21 cellular contexts compared by ENCODE assay signal in the genomic region with DNA sequence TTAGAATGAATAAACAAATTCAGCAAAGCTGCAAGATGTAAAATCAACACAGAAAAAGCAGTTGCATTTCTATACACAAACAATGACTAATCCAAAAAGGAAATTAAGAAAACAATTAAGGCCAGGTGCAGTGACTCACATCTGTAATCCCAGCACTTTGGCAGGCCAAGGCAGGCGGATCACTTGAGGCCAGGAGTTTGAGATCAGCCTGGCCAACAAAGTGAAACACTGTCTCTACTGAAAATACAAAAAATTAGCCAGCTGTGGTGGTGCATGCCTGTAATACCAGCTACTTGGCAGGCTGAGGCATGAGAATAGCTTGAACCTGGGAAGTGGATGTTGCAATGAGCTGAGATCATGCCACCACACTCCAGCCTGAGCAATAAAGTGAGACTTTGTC. TPM values are rescaled to one million over a fixed set of nuclear protein-coding genes. Genes with fewer than 3 reads are reported as not detected.
DNase-seq lines count a peak whose midpoint lies in the region; ATAC-seq, FAIRE-seq and TF ChIP-seq lines count a peak whose summit lies in the region.
"Had no signal": no experiment of that assay in that cellular context is flagged by ENCODE, and none has a peak within 500 bp of the region (broad histone marks: within the 10 kb centered on the region; RNA-seq: fewer than 3 reads in every experiment).

No MANE protein-coding gene starts in this region.

- TF ChIP-seq CTCF in PC-3 (conservative IDR thresholded peaks at IDR 0.05; ENCODE audit: low read depth, low read length) = no peak
- no peak for TF ChIP-seq CTCF in cardiac fibroblast (IDR thresholded peaks at IDR 0.05; ENCODE audit: low read depth, low read length)
- TF ChIP-seq CTCF in keratinocyte (optimal IDR thresholded peaks at IDR 0.05 in 1 of 3, IDR thresholded peaks at IDR 0.05 in 1 of 3, conservative IDR thresholded peaks at IDR 0.05 in 1 of 3; ENCODE audit: extremely low read depth in 1 of 3, insufficient read depth in 2 of 3, low read length in 3 of 3) = no peak

- no peaks in the 10 kb centered on the region for H3K9me2 ChIP-seq in PC-3 (replicated peaks; ENCODE audit: low read length)

- peak overlapping the region; percentile 69 for H3K27ac ChIP-seq in PC-3 (ENCODE audit: low read length)
- H3K27ac ChIP-seq in keratinocyte (ENCODE audit: control insufficient read depth, insufficient read depth, low read length) = peak overlapping the region; percentile 94
- H3K27ac ChIP-seq: upper lobe of left lung had no signal

- H3K9me3 ChIP-seq in PC-3 (ENCODE audit: low read length) (no peaks in the 10 kb centered on the region), keratinocyte (ENCODE audit: control insufficient read depth, low read depth, low read length) (no peaks in the 10 kb centered on the region)
- H3K9me3 ChIP-seq: upper lobe of left lung had no signal

- H2AFZ ChIP-seq in PC-3 (ENCODE audit: low read length) (no peak overlapping the region), keratinocyte (ENCODE audit: control insufficient read depth, low read length) (no peak overlapping the region)

- H3K36me3 ChIP-seq in PC-3 (ENCODE audit: low read depth, low read length) (no peaks in the 10 kb centered on the region; the same call in 1 of the 2 replicates), keratinocyte (ENCODE audit: control insufficient read depth in 2 of 2, extremely low read depth in 1 of 2, insufficient read depth in 2 of 2, low read length in 2 of 2) (peaks cover 0 to 4% of the 10 kb centered on the region in 2 experiments)

- H3K9ac ChIP-seq in PC-3 (ENCODE audit: low read length) (no peak overlapping the region), keratinocyte (ENCODE audit: control insufficient read depth, extremely low read depth, insufficient read depth, low read length) (no peak overlapping the region)

- FAIRE-seq in keratinocyte (lab: Jason Lieb, UNC) = peak; percentile 39

- peak; percentile 55 for DNase-seq in Daoy (ENCODE audit: low read depth)
- peak; percentile 88 for DNase-seq in PC-3
- peak; percentile 79 to 94 for DNase-seq in cardiac fibroblast (ENCODE audit: low read depth in 2 of 2)
- peak; percentile 69 for DNase-seq in keratinocyte (ENCODE audit: low read depth, low spot score)
- DNase-seq in stimulated activated CD4-positive, alpha-beta T cell treated with anti-CD3 and anti-CD28 coated beads, Interleukin-4, amount 100 ng/mL, for 1 hour = no peak
- DNase-seq in T-helper 2 cell = no peak
- DNase-seq in SHP77 treated with DMSO at 0.1 percent for 48 hours (lab: John Stamatoyannopoulos, UW) = no peak
- DNase-seq in HuH-7 (ENCODE audit: low spot score) = no peak
- DNase-seq: activated CD8-positive, alpha-beta memory T cell treated with anti-CD3 and anti-CD28 coated beads, Interleukin-2, amount 10 ng/mL, durations not matched to agents 7 days and 5 days; AML-193; effector CD8-positive, alpha-beta T cell; glutamatergic neuron; GOT3; islet precursor cell; NCI-H1417 treated with DMSO at 0.1 percent for 48 hours; NCI-H446; stimulated activated naive B cell treated with anti-CD40 and anti-IgM and Interleukin-4, amounts not matched to agents 10 μg/mL and 1 μg/mL and 100 μg/mL, for 72 hours; SW 1271; upper lobe of left lung had no signal

- no peaks in the 10 kb centered on the region for H3K79me2 ChIP-seq in PC-3 (ENCODE audit: low read length)
- H3K79me2 ChIP-seq in keratinocyte (ENCODE audit: control insufficient read depth, insufficient read depth, low read length) = no peaks in the 10 kb centered on the region

- dilution Hi-C loops in keratinocyte (cut with MboI; ENCODE audit: extremely low pct_ligation_motif_present, low sequenced_read_pairs) = no loop called here

- BruUV-seq in PC-3 (replicated peaks; lab: Mats Ljungman, UMichigan) = no TSS peak

- H4K20me1 ChIP-seq in PC-3 (ENCODE audit: low read length) = no peaks in the 10 kb centered on the region
- no peaks in the 10 kb centered on the region for H4K20me1 ChIP-seq in keratinocyte (ENCODE audit: control insufficient read depth, extremely low read depth, insufficient read depth, low read length)

- intact Hi-C loops in PC-3 (cut with micrococcal nuclease) = loop anchor here (5.0 kb wide), 1 partner anchor 60 kb away; no protein-coding TSS in a partner anchor

- no peaks in the 10 kb centered on the region for H3K9me1 ChIP-seq in keratinocyte (ENCODE audit: control insufficient read depth, extremely low read depth, insufficient read depth, low read length)

- POLR2A ChIA-PET in PC-3 (lab: Charles Lee; ENCODE audit: unreplicated experiment) = interaction anchor here (0.6 to 1.2 kb wide), 6 partner anchors 22 to 150 kb away, joined by 3 to 5 read pairs (median 4); a partner anchor contains a TSS

- H3K4me1 ChIP-seq in PC-3 (ENCODE audit: insufficient read depth, low read length) = peaks cover 26% of the 10 kb centered on the region
- peaks cover 29% of the 10 kb centered on the region for H3K4me1 ChIP-seq in keratinocyte (ENCODE audit: control insufficient read depth, extremely low read depth, insufficient read depth, low read length)
- H3K4me1 ChIP-seq: upper lobe of left lung had no signal

- peaks cover 5% of the 10 kb centered on the region for H3F3A ChIP-seq in PC-3 (ENCODE audit: low read length, unreplicated experiment)

- no peaks in the 10 kb centered on the region for H3K27me3 ChIP-seq in PC-3 (ENCODE audit: low read length)
- no peaks in the 10 kb centered on the region for H3K27me3 ChIP-seq in keratinocyte (ENCODE audit: control insufficient read depth, extremely low read depth, insufficient read depth, low read length)
- H3K27me3 ChIP-seq: upper lobe of left lung had no signal

- H3K4me2 ChIP-seq in PC-3 (ENCODE audit: low read length) (no peak overlapping the region), keratinocyte (ENCODE audit: control insufficient read depth, extremely low read depth, insufficient read depth, low read depth, low read length) (no peak overlapping the region)

- no peak overlapping the region for H3K4me3 ChIP-seq in PC-3 (ENCODE audit: low read length)
- H3K4me3 ChIP-seq in cardiac fibroblast (replicated peaks in 1 of 2; ENCODE audit: low read depth in 2 of 2, low read length in 2 of 2) = no peak overlapping the region
- no peak overlapping the region for H3K4me3 ChIP-seq in keratinocyte (ENCODE audit: control insufficient read depth in 2 of 3, extremely low read depth in 1 of 3, insufficient read depth in 2 of 3, low read depth in 1 of 3, low read length in 3 of 3)
- H3K4me3 ChIP-seq: upper lobe of left lung had no signal

- ATAC-seq in PC-3 = peak; percentile 89
- ATAC-seq: activated CD8-positive, alpha-beta memory T cell treated with anti-CD3 and anti-CD28 coated beads, Interleukin-2, amount 10 ng/mL, durations not matched to agents 7 days and 5 days; stimulated activated naive B cell treated with anti-CD40 and anti-IgM and Interleukin-4, amounts not matched to agents 10 μg/mL and 1 μg/mL and 100 μg/mL, for 72 hours had no signal

- CTCF ChIA-PET in PC-3 (lab: Charles Lee) = interaction anchor here (0.6 kb wide), 1 partner anchor 340 kb away, joined by 3 read pairs; no protein-coding TSS in a partner anchor

RNA-seq across cellular contexts. Expression of a gene that starts 22.3 kb away (rescaled TPM):
- total RNA-seq in Daoy (2014; rRNA removed; shearing (Covaris generic)) = 15.1 and 31.0 TPM in 2 replicates
- 18.1 and 19.6 TPM in 2 replicates for total RNA-seq in PC-3 (2014; rRNA removed)
- polyA plus RNA-seq in keratinocyte = 20.1 to 23.3 TPM (median 20.2 TPM) in 3 replicates
- 3.7 TPM for polyA plus RNA-seq in keratinocyte (2011; ENCODE audit: low read depth)
- 17.6 and 25.3 TPM in 2 replicates for polyA plus RNA-seq in keratinocyte (2011; cell fraction: cytosol; rRNA removed)
- polyA plus RNA-seq in keratinocyte (2011; cell fraction: nucleus; rRNA removed) = 23.2 and 24.9 TPM in 2 replicates
- 5.7 and 11.2 TPM in 2 replicates for polyA plus RNA-seq in keratinocyte (2012; ENCODE audit: low replicate concordance)
- 4.5 to 17.6 TPM (median 12.3 TPM) in 3 replicates for polyA minus RNA-seq in keratinocyte
- polyA minus RNA-seq in keratinocyte (2011; cell fraction: cytosol; rRNA and poly(A)+ RNA removed) = 6.7 TPM
- 7.1 and 15.5 TPM in 2 replicates for polyA minus RNA-seq in keratinocyte (2011; cell fraction: nucleus; rRNA and poly(A)+ RNA removed)

RNA-seq across cellular contexts. Expression of a gene that starts 33.5 kb away (rescaled TPM):
- total RNA-seq in Daoy (2014; rRNA removed; shearing (Covaris generic)) = not detected in 2 replicates
- not detected in 2 replicates for total RNA-seq in PC-3 (2014; rRNA removed)
- 0.18 to 0.61 TPM (median 0.19 TPM) in 3 replicates for polyA plus RNA-seq in keratinocyte
- 6.4 TPM for polyA plus RNA-seq in keratinocyte (2011; ENCODE audit: low read depth)
- 0.10 TPM in 1 of 2 replicates, not detected in the other for polyA plus RNA-seq in keratinocyte (2011; cell fraction: cytosol; rRNA removed)
- 0.33 TPM in 1 of 2 replicates, not detected in the other for polyA plus RNA-seq in keratinocyte (2011; cell fraction: nucleus; rRNA removed)
- polyA plus RNA-seq in keratinocyte (2012; ENCODE audit: low replicate concordance) = 11.5 TPM in 1 of 2 replicates, not detected in the other
- polyA minus RNA-seq in keratinocyte = 0.20 to 1.0 TPM (median 0.46 TPM) in 3 replicates
- not detected for polyA minus RNA-seq in keratinocyte (2011; cell fraction: cytosol; rRNA and poly(A)+ RNA removed)
- polyA minus RNA-seq in keratinocyte (2011; cell fraction: nucleus; rRNA and poly(A)+ RNA removed) = not detected in 2 replicates
- total RNA-seq: activated CD8-positive, alpha-beta memory T cell treated with anti-CD3 and anti-CD28 coated beads, Interleukin-2, amount 10 ng/mL, durations not matched to agents 7 days and 5 days; mesothelial cell of epicardium; upper lobe of left lung had no signal
- polyA plus RNA-seq: IgD-negative memory B cell had no signal

RNA-seq across cellular contexts. Expression of a gene that starts 47.4 kb away (rescaled TPM):
- not detected in 2 replicates for total RNA-seq in Daoy (2014; rRNA removed; shearing (Covaris generic))
- total RNA-seq in PC-3 (2014; rRNA removed) = 0.58 and 2.8 TPM in 2 replicates
- polyA plus RNA-seq in keratinocyte = 0.05 to 0.08 TPM (median 0.05 TPM) in 3 replicates
- polyA plus RNA-seq in keratinocyte (2011; ENCODE audit: low read depth) = not detected
- 0.05 TPM in 1 of 2 replicates, not detected in the other for polyA plus RNA-seq in keratinocyte (2011; cell fraction: cytosol; rRNA removed)
- polyA plus RNA-seq in keratinocyte (2011; cell fraction: nucleus; rRNA removed) = 0.08 and 0.09 TPM in 2 replicates
- polyA plus RNA-seq in keratinocyte (2012; ENCODE audit: low replicate concordance) = 0.17 and 0.27 TPM in 2 replicates
- not detected in 3 replicates for polyA minus RNA-seq in keratinocyte
- not detected for polyA minus RNA-seq in keratinocyte (2011; cell fraction: cytosol; rRNA and poly(A)+ RNA removed)
- not detected in 2 replicates for polyA minus RNA-seq in keratinocyte (2011; cell fraction: nucleus; rRNA and poly(A)+ RNA removed)

RNA-seq across cellular contexts. Expression of a gene that starts 55.4 kb away (rescaled TPM):
- not detected in 2 replicates for total RNA-seq in Daoy (2014; rRNA removed; shearing (Covaris generic))
- 0.26 TPM in 1 of 2 replicates, not detected in the other for total RNA-seq in PC-3 (2014; rRNA removed)
- 0.05 to 0.13 TPM (median 0.12 TPM) in 3 replicates for polyA plus RNA-seq in keratinocyte
- 0.77 TPM for polyA plus RNA-seq in keratinocyte (2011; ENCODE audit: low read depth)
- polyA plus RNA-seq in keratinocyte (2011; cell fraction: cytosol; rRNA removed) = 0.07 and 0.16 TPM in 2 replicates
- polyA plus RNA-seq in keratinocyte (2011; cell fraction: nucleus; rRNA removed) = 0.17 and 0.22 TPM in 2 replicates
- 2.3 TPM in 1 of 2 replicates, not detected in the other for polyA plus RNA-seq in keratinocyte (2012; ENCODE audit: low replicate concordance)
- 0.10 to 0.98 TPM (median 0.10 TPM) in 3 replicates for polyA minus RNA-seq in keratinocyte
- polyA minus RNA-seq in keratinocyte (2011; cell fraction: cytosol; rRNA and poly(A)+ RNA removed) = 0.96 TPM
- polyA minus RNA-seq in keratinocyte (2011; cell fraction: nucleus; rRNA and poly(A)+ RNA removed) = 0.54 TPM in 1 of 2 replicates, not detected in the other
- total RNA-seq: mesothelial cell of epicardium had no signal

Comparison
In these comparisons a context has a peak if more than half of its experiments do, and no peak if none do; other contexts are left out.
1. DNase-seq: peak in Daoy (single experiment), PC-3 (single experiment), cardiac fibroblast (2 of 2) and keratinocyte (single experiment); none in stimulated activated CD4-positive, alpha-beta T cell treated with anti-CD3 and anti-CD28 coated beads, Interleukin-4, amount 100 ng/mL, for 1 hour (single experiment), T-helper 2 cell (0 of 5), SHP77 treated with DMSO at 0.1 percent for 48 hours (single experiment) and HuH-7 (single experiment).